Comparison of ENCODE assay signal across 8 cellular contexts in genomic region chr6:27502508-27503435, GRCh38. TPM values are rescaled to one million over a fixed set of nuclear protein-coding genes. Genes with fewer than 3 reads are reported as not detected.
DNase-seq lines count a peak whose midpoint lies in the region; ATAC-seq and TF ChIP-seq lines count a peak whose summit lies in the region.

No MANE protein-coding gene starts in this region.

- peaks cover 20% of the 10 kb centered on the region for H3K36me3 Mint-ChIP-seq in activated T-helper 17 cell treated with anti-CD3 and anti-CD28 coated beads, Interleukin-2, amount 50 U/mL, for 72 hours (ENCODE audit: low read depth)
- H3K36me3 Mint-ChIP-seq in osteocyte (ENCODE audit: unreplicated experiment): no peaks in the 10 kb centered on the region

- peaks cover 8% of the 10 kb centered on the region for H3K27me3 Mint-ChIP-seq in activated T-helper 17 cell treated with anti-CD3 and anti-CD28 coated beads, Interleukin-2, amount 50 U/mL, for 72 hours
- H3K27me3 Mint-ChIP-seq in osteocyte (ENCODE audit: unreplicated experiment): peaks cover 47% of the 10 kb centered on the region

- peak overlapping the region; percentile 90 for H3K4me3 Mint-ChIP-seq in activated T-helper 17 cell treated with anti-CD3 and anti-CD28 coated beads, Interleukin-2, amount 50 U/mL, for 72 hours
- peak overlapping the region; percentile 75 for H3K4me3 Mint-ChIP-seq in osteocyte (ENCODE audit: unreplicated experiment)

- H4K20me1 ChIP-seq in BLaER1: no peaks in the 10 kb centered on the region

- peaks cover 9% of the 10 kb centered on the region for H3K4me1 ChIP-seq in BLaER1
- H3K4me1 ChIP-seq in HUES64 (ENCODE audit: insufficient read depth, low read length): no peaks in the 10 kb centered on the region

- H3K9me3 Mint-ChIP-seq in activated T-helper 17 cell treated with anti-CD3 and anti-CD28 coated beads, Interleukin-2, amount 50 U/mL, for 72 hours: no peaks in the 10 kb centered on the region
- H3K9me3 Mint-ChIP-seq in osteocyte (ENCODE audit: unreplicated experiment): no peaks in the 10 kb centered on the region

- H3K36me3 ChIP-seq in BLaER1: no peaks in the 10 kb centered on the region
- no peaks in the 10 kb centered on the region for H3K36me3 ChIP-seq in HUES64 (ENCODE audit: insufficient read depth, low read length)

- H3K9ac ChIP-seq in BLaER1 (peak overlapping the region; percentile 74), HUES64 (ENCODE audit: low read depth, low read length) (peak overlapping the region; percentile 61)

- H3K27ac ChIP-seq in BLaER1 (peak overlapping the region; percentile 47), HUES64 (ENCODE audit: low read depth, low read length) (peak overlapping the region; percentile 9; the same call in 1 of the 2 replicates)

- H3K4me3 ChIP-seq in BLaER1 (peak overlapping the region; percentile 76), HUES64 (ENCODE audit: low read length) (peak overlapping the region; percentile 75), foreskin fibroblast (ENCODE audit: low read depth in 1 of 2, low read length in 2 of 2) (peak overlapping the region; percentile 61 to 85)

- H3K9me3 ChIP-seq in BLaER1 (no peaks in the 10 kb centered on the region), HUES64 (ENCODE audit: insufficient read depth, low read depth, low read length) (no peaks in the 10 kb centered on the region)

- peak overlapping the region; percentile 99 for H3K27ac Mint-ChIP-seq in activated T-helper 17 cell treated with anti-CD3 and anti-CD28 coated beads, Interleukin-2, amount 50 U/mL, for 72 hours
- peak overlapping the region; percentile 24 for H3K27ac Mint-ChIP-seq in osteocyte (ENCODE audit: unreplicated experiment)

- H3K4me2 ChIP-seq in BLaER1: peak overlapping the region; percentile 67

- TF ChIP-seq CTCF in foreskin fibroblast (IDR thresholded peaks at IDR 0.05; ENCODE audit: low read depth, low read length): no peak
- no peak for TF ChIP-seq CTCF in osteocyte (IDR thresholded peaks at IDR 0.05)

- 2% methylated on average over 26 of the region's 33 CpGs for WGBS in HUES64

- H3K27me3 ChIP-seq in BLaER1 (no peaks in the 10 kb centered on the region), HUES64 (ENCODE audit: insufficient read depth, low read length) (peaks cover 10% of the 10 kb centered on the region; the same call in 1 of the 2 replicates)

- peaks cover 20% of the 10 kb centered on the region for H3K4me1 Mint-ChIP-seq in activated T-helper 17 cell treated with anti-CD3 and anti-CD28 coated beads, Interleukin-2, amount 50 U/mL, for 72 hours
- peaks cover 19% of the 10 kb centered on the region for H3K4me1 Mint-ChIP-seq in osteocyte (ENCODE audit: unreplicated experiment)

- DNase-seq in RPMI7951 (ENCODE audit: low read depth) (peak; percentile 58), foreskin fibroblast (peak; percentile 72 to 87), osteocyte (ENCODE audit: extremely low spot score, unreplicated experiment) (no peak), ureter (ENCODE audit: low spot score) (peak; percentile 60)

- ATAC-seq in GM19455 (IDR thresholded peaks at IDR 0.05; ENCODE audit: unreplicated experiment): peak; percentile 42
- ATAC-seq in activated T-helper 17 cell treated with anti-CD3 and anti-CD28 coated beads, Interleukin-2, amount 50 U/mL, for 72 hours (replicated peaks): peak; percentile 85

RNA-seq across cellular contexts. Expression of gene ZNF184, which starts 29.9 kb away (rescaled TPM):
- polyA plus RNA-seq in HUES64 (2013, experiment 1 of 2): 7.8 TPM
- 8.9 TPM for polyA plus RNA-seq in HUES64 (2013, experiment 2 of 2)
- 16.4 and 24.2 TPM in 2 replicates for total RNA-seq in RPMI7951 (2014; rRNA removed; shearing (Covaris generic))
- total RNA-seq in activated T-helper 17 cell treated with anti-CD3 and anti-CD28 coated beads, Interleukin-2, amount 50 U/mL, for 72 hours: 10 to 100 TPM in 1 of 2 donors, 1 to 10 TPM in 1; 8.1 to 11.2 TPM
- total RNA-seq in osteocyte (9.5 and 10.7 TPM in 2 replicates), ureter (9.8 TPM)
